In the genomic region with DNA sequence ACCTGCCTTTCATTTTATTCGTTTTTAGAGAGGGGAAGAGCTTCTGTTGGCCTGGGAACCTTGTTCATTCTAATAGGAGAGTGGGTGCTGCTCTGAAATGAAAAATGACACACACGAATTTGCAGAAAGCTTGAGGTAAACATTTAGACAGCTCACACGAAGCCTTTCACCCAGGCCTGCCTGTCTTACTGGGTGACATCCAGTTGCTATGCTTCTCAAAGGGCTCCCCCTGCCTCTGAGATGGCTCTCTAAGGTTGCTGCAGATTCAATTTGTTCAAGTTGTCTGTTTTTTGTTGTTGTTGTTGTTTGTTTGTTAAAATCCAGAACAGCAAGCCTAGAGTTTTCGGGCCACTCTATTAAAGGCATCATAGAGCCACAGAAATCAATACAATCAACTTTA, we compare ENCODE assay signal across 14 cellular contexts. TPM values are rescaled to one million over a fixed set of nuclear protein-coding genes. Genes with fewer than 3 reads are reported as not detected.
A peak's percentile ranks its signal among the peaks of the same experiment; 100 is the strongest.
DNase-seq lines count a peak whose midpoint lies in the region; ATAC-seq, FAIRE-seq and TF ChIP-seq lines count a peak whose summit lies in the region.
"Had no signal": no experiment of that assay in that cellular context is flagged by ENCODE, and none has a peak within 500 bp of the region (broad histone marks: within the 10 kb centered on the region; RNA-seq: fewer than 3 reads in every experiment).

No MANE protein-coding gene starts in this region.

- H3K9ac ChIP-seq in endodermal cell (ENCODE audit: extremely low read depth, low read length, poor library complexity, severe bottlenecking): no peak overlapping the region

- H3K4me1 ChIP-seq in endodermal cell (ENCODE audit: control insufficient read depth, insufficient read depth, low read length): no peaks in the 10 kb centered on the region
- H3K4me1 ChIP-seq: ascending aorta had no signal

- FAIRE-seq in D721Med (lab: Jason Lieb, UNC): no peak

- no peak overlapping the region for H3K27ac Mint-ChIP-seq in endodermal cell
- H3K27ac Mint-ChIP-seq in osteocyte (ENCODE audit: unreplicated experiment): no peak overlapping the region
- H3K27ac Mint-ChIP-seq: effector memory CD8-positive, alpha-beta T cell had no signal

- H3K4me3 ChIP-seq in endodermal cell (ENCODE audit: low read length): no peak overlapping the region
- H3K4me3 ChIP-seq: ascending aorta had no signal

- 75 to 76% methylated on average over 2 to 4 of the region's 4 CpGs for WGBS in endodermal cell (ENCODE audit: insufficient coverage in 1 of 2, insufficient read length in 1 of 2), 2 experiments

- H3K9me3 Mint-ChIP-seq in endodermal cell (no peaks in the 10 kb centered on the region), osteocyte (ENCODE audit: unreplicated experiment) (no peaks in the 10 kb centered on the region)
- H3K9me3 Mint-ChIP-seq: effector memory CD8-positive, alpha-beta T cell had no signal

- ATAC-seq in HG03432 (IDR thresholded peaks at IDR 0.05; ENCODE audit: unreplicated experiment) (peak; percentile 92), GM21737 (IDR thresholded peaks at IDR 0.05; ENCODE audit: unreplicated experiment) (no peak), HG03565 (IDR thresholded peaks at IDR 0.05; ENCODE audit: unreplicated experiment) (no peak)
- ATAC-seq: effector memory CD8-positive, alpha-beta T cell had no signal

- H3K4me3 Mint-ChIP-seq in endodermal cell (no peak overlapping the region), osteocyte (ENCODE audit: unreplicated experiment) (no peak overlapping the region)
- H3K4me3 Mint-ChIP-seq: effector memory CD8-positive, alpha-beta T cell had no signal

- no peaks in the 10 kb centered on the region for H3K27me3 Mint-ChIP-seq in endodermal cell (ENCODE audit: insufficient read depth)
- no peaks in the 10 kb centered on the region for H3K27me3 Mint-ChIP-seq in osteocyte (ENCODE audit: unreplicated experiment)
- H3K27me3 Mint-ChIP-seq: effector memory CD8-positive, alpha-beta T cell had no signal

- H3K4me1 Mint-ChIP-seq in endodermal cell (peaks cover 4% of the 10 kb centered on the region), osteocyte (ENCODE audit: unreplicated experiment) (no peaks in the 10 kb centered on the region)

- no peak overlapping the region for H3K27ac ChIP-seq in endodermal cell (ENCODE audit: low read depth, low read length)
- H3K27ac ChIP-seq: ascending aorta had no signal

- no peaks in the 10 kb centered on the region for H3K36me3 Mint-ChIP-seq in endodermal cell (ENCODE audit: low read depth)
- no peaks in the 10 kb centered on the region for H3K36me3 Mint-ChIP-seq in osteocyte (ENCODE audit: unreplicated experiment)

- DNase-seq in D721Med (ENCODE audit: insufficient read length, low spot score) (no peak), GM20000 (ENCODE audit: low spot score) (peak; percentile 31), endodermal cell (peak; percentile 59), NCI-H2081 treated with DMSO at 0.1 percent for 48 hours (lab: John Stamatoyannopoulos, UW) (no peak), osteocyte (ENCODE audit: extremely low spot score, unreplicated experiment) (no peak)
- DNase-seq: effector memory CD8-positive, alpha-beta T cell; NCI-H2107; OCI-M1 had no signal

- TF ChIP-seq CTCF in D721Med (IDR thresholded peaks at IDR 0.05; ENCODE audit: insufficient read depth, missing control alignments): peak; percentile 32
- peak; percentile 4 for TF ChIP-seq CTCF in GM20000 (IDR thresholded peaks at IDR 0.05; ENCODE audit: extremely low read depth, missing control alignments)
- TF ChIP-seq CTCF in endodermal cell (conservative IDR thresholded peaks at IDR 0.05): peak; percentile 68
- no peak for TF ChIP-seq CTCF in osteocyte (IDR thresholded peaks at IDR 0.05)

- no peaks in the 10 kb centered on the region for H3K36me3 ChIP-seq in endodermal cell (ENCODE audit: control insufficient read depth, insufficient read depth, low read length)
- H3K36me3 ChIP-seq: ascending aorta had no signal

- H3K27me3 ChIP-seq in endodermal cell (ENCODE audit: control insufficient read depth, insufficient read depth, low read length, poor library complexity, severe bottlenecking): no peaks in the 10 kb centered on the region
- H3K27me3 ChIP-seq: ascending aorta had no signal

- H3K9me3 ChIP-seq in endodermal cell (ENCODE audit: control insufficient read depth, low read length): no peaks in the 10 kb centered on the region
- H3K9me3 ChIP-seq: ascending aorta had no signal

RNA-seq across cellular contexts. Expression of gene PEX5L, which starts 18.1 kb away (rescaled TPM):
- total RNA-seq in endodermal cell (1 to 10 TPM in 1 of 2 donors, under 1 TPM in 1; 0.86 to 1.9 TPM), osteocyte (not detected in 2 replicates)
- polyA plus RNA-seq in endodermal cell (2013, experiment 1 of 2): 0.46 TPM
- 0.62 TPM for polyA plus RNA-seq in endodermal cell (2013, experiment 2 of 2)
- total RNA-seq: mesenteric fat pad; T-helper 2 cell treated with Interferon-gamma antibody and Interleukin-4, amounts not matched to agents 100 ng/mL and 5 ng/mL, for 36 hours had no signal

Comparison
In these comparisons a context has a peak if more than half of its experiments do, and no peak if none do; other contexts are left out.
1. DNase-seq: peak in GM20000 (single experiment) and endodermal cell (single experiment); none in D721Med (single experiment), NCI-H2081 treated with DMSO at 0.1 percent for 48 hours (single experiment) and osteocyte (single experiment).